1 cellular context compared by ENCODE assay signal in the genomic region with DNA sequence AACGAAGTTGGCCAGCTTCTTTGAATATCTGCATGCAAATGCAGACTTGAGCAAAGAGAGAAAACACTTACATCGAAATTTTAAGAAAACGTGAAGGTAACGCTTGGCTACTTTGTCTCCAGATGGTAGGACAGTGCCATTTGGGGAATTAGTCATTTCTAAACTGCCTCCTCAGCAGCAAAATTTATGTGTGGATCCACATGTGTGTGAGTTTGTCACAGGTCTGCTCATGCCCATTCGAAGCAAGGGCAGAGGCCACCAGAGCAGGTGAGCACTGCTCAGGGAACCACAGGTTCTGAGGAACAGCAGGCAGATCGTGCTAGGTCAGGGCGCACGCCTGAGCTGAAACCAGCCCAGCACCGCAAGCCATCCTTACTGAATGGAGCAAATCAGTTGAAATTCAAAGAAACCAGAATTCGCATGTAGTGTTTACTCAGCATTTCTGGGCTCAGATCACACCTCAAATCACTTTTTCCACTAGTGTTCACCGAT.
TF ChIP-seq lines count a peak whose summit lies in the region.

No MANE protein-coding gene starts in this region.

TF ChIP-seq in GM12878, 131 proteins besides CTCF, POLR2A, EP300 and RAD21 (continued from another document):
- TF ChIP-seq, protein P1, sequence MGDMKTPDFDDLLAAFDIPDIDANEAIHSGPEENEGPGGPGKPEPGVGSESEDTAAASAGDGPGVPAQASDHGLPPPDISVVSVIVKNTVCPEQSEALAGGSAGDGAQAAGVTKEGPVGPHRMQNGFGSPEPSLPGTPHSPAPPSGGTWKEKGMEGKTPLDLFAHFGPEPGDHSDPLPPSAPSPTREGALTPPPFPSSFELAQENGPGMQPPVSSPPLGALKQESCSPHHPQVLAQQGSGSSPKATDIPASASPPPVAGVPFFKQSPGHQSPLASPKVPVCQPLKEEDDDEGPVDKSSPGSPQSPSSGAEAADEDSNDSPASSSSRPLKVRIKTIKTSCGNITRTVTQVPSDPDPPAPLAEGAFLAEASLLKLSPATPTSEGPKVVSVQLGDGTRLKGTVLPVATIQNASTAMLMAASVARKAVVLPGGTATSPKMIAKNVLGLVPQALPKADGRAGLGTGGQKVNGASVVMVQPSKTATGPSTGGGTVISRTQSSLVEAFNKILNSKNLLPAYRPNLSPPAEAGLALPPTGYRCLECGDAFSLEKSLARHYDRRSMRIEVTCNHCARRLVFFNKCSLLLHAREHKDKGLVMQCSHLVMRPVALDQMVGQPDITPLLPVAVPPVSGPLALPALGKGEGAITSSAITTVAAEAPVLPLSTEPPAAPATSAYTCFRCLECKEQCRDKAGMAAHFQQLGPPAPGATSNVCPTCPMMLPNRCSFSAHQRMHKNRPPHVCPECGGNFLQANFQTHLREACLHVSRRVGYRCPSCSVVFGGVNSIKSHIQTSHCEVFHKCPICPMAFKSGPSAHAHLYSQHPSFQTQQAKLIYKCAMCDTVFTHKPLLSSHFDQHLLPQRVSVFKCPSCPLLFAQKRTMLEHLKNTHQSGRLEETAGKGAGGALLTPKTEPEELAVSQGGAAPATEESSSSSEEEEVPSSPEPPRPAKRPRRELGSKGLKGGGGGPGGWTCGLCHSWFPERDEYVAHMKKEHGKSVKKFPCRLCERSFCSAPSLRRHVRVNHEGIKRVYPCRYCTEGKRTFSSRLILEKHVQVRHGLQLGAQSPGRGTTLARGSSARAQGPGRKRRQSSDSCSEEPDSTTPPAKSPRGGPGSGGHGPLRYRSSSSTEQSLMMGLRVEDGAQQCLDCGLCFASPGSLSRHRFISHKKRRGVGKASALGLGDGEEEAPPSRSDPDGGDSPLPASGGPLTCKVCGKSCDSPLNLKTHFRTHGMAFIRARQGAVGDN (IDR thresholded peaks at IDR 0.05): peak; percentile 95
- TF ChIP-seq CHD2 (IDR thresholded peaks at IDR 0.05; ENCODE audit: borderline replicate concordance, low read depth, low read length) (no peak), JUNB (IDR thresholded peaks at IDR 0.05) (peak; percentile 86), NR2F1 (conservative IDR thresholded peaks at IDR 0.05) (peak; percentile 69), IRF4 (IDR thresholded peaks at IDR 0.05; ENCODE audit: low read depth, low read length) (peak; percentile 92), SMARCA5 (IDR thresholded peaks at IDR 0.05) (0 out of 2 replicates have a peak, but pooled peaks have one; percentile 21), LARP7 (IDR thresholded peaks at IDR 0.05) (no peak), TBL1XR1 (IDR thresholded peaks at IDR 0.05; ENCODE audit: low read depth, low read length) (peak; percentile 53; the same call in 1 of the 2 replicates), RUNX3 (IDR thresholded peaks at IDR 0.05; ENCODE audit: low read length) (0 out of 2 replicates have a peak, but pooled peaks have one; percentile 50), ETV6 (conservative IDR thresholded peaks at IDR 0.05 in 1 of 2, IDR thresholded peaks at IDR 0.05 in 1 of 2; ENCODE audit: borderline replicate concordance in 1 of 2, low read depth in 1 of 2) (peak in 1 of 2 experiments; percentile 21; a peak in 1 of 4 replicates), BHLHE40 (IDR thresholded peaks at IDR 0.05; ENCODE audit: borderline replicate concordance in 1 of 2, low read depth in 2 of 2, low read length in 1 of 2) (peak; percentile 84 to 85), POU2F2 (IDR thresholded peaks at IDR 0.05; ENCODE audit: borderline replicate concordance, low read depth, low read length) (peak; percentile 81), CREM (IDR thresholded peaks at IDR 0.05; ENCODE audit: low read depth) (peak; percentile 46; the same call in 1 of the 2 replicates), DPF2 (IDR thresholded peaks at IDR 0.05) (peak; percentile 55; the same call in 1 of the 2 replicates), BCL11A (IDR thresholded peaks at IDR 0.05; ENCODE audit: low read depth, low read length) (0 out of 2 replicates have a peak, but pooled peaks have one; percentile 55), JUND (IDR thresholded peaks at IDR 0.05; ENCODE audit: low read depth, low read length) (peak; percentile 64; the same call in 1 of the 2 replicates)
- TF ChIP-seq, protein P2, sequence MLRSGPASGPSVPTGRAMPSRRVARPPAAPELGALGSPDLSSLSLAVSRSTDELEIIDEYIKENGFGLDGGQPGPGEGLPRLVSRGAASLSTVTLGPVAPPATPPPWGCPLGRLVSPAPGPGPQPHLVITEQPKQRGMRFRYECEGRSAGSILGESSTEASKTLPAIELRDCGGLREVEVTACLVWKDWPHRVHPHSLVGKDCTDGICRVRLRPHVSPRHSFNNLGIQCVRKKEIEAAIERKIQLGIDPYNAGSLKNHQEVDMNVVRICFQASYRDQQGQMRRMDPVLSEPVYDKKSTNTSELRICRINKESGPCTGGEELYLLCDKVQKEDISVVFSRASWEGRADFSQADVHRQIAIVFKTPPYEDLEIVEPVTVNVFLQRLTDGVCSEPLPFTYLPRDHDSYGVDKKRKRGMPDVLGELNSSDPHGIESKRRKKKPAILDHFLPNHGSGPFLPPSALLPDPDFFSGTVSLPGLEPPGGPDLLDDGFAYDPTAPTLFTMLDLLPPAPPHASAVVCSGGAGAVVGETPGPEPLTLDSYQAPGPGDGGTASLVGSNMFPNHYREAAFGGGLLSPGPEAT (IDR thresholded peaks at IDR 0.05; ENCODE audit: low read depth): 0 out of 2 replicates have a peak, but pooled peaks have one; percentile 27
- TF ChIP-seq, protein P3, sequence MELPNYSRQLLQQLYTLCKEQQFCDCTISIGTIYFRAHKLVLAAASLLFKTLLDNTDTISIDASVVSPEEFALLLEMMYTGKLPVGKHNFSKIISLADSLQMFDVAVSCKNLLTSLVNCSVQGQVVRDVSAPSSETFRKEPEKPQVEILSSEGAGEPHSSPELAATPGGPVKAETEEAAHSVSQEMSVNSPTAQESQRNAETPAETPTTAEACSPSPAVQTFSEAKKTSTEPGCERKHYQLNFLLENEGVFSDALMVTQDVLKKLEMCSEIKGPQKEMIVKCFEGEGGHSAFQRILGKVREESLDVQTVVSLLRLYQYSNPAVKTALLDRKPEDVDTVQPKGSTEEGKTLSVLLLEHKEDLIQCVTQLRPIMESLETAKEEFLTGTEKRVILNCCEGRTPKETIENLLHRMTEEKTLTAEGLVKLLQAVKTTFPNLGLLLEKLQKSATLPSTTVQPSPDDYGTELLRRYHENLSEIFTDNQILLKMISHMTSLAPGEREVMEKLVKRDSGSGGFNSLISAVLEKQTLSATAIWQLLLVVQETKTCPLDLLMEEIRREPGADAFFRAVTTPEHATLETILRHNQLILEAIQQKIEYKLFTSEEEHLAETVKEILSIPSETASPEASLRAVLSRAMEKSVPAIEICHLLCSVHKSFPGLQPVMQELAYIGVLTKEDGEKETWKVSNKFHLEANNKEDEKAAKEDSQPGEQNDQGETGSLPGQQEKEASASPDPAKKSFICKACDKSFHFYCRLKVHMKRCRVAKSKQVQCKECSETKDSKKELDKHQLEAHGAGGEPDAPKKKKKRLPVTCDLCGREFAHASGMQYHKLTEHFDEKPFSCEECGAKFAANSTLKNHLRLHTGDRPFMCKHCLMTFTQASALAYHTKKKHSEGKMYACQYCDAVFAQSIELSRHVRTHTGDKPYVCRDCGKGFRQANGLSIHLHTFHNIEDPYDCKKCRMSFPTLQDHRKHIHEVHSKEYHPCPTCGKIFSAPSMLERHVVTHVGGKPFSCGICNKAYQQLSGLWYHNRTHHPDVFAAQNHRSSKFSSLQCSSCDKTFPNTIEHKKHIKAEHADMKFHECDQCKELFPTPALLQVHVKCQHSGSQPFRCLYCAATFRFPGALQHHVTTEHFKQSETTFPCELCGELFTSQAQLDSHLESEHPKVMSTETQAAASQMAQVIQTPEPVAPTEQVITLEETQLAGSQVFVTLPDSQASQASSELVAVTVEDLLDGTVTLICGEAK (IDR thresholded peaks at IDR 0.05; ENCODE audit: borderline replicate concordance): no peak
- TF ChIP-seq, protein P4, sequence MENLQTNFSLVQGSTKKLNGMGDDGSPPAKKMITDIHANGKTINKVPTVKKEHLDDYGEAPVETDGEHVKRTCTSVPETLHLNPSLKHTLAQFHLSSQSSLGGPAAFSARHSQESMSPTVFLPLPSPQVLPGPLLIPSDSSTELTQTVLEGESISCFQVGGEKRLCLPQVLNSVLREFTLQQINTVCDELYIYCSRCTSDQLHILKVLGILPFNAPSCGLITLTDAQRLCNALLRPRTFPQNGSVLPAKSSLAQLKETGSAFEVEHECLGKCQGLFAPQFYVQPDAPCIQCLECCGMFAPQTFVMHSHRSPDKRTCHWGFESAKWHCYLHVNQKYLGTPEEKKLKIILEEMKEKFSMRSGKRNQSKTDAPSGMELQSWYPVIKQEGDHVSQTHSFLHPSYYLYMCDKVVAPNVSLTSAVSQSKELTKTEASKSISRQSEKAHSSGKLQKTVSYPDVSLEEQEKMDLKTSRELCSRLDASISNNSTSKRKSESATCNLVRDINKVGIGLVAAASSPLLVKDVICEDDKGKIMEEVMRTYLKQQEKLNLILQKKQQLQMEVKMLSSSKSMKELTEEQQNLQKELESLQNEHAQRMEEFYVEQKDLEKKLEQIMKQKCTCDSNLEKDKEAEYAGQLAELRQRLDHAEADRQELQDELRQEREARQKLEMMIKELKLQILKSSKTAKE (IDR thresholded peaks at IDR 0.05; ENCODE audit: low read depth, poor library complexity, severe bottlenecking): peak; percentile 24
- TF ChIP-seq, protein P5, sequence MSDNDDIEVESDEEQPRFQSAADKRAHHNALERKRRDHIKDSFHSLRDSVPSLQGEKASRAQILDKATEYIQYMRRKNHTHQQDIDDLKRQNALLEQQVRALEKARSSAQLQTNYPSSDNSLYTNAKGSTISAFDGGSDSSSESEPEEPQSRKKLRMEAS (IDR thresholded peaks at IDR 0.05; ENCODE audit: low read depth, low read length): peak; percentile 59
- TF ChIP-seq, protein P6, sequence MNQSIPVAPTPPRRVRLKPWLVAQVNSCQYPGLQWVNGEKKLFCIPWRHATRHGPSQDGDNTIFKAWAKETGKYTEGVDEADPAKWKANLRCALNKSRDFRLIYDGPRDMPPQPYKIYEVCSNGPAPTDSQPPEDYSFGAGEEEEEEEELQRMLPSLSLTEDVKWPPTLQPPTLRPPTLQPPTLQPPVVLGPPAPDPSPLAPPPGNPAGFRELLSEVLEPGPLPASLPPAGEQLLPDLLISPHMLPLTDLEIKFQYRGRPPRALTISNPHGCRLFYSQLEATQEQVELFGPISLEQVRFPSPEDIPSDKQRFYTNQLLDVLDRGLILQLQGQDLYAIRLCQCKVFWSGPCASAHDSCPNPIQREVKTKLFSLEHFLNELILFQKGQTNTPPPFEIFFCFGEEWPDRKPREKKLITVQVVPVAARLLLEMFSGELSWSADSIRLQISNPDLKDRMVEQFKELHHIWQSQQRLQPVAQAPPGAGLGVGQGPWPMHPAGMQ (IDR thresholded peaks at IDR 0.05; ENCODE audit: borderline replicate concordance): no peak
